Comparison of ENCODE assay signal across 14 cellular contexts in genomic region chr11:86274503-86274902, GRCh38. TPM values are rescaled to one million over a fixed set of nuclear protein-coding genes. Genes with fewer than 3 reads are reported as not detected.
DNase-seq lines count a peak whose midpoint lies in the region; ATAC-seq and TF ChIP-seq lines count a peak whose summit lies in the region.
"Had no signal": no experiment of that assay in that cellular context is flagged by ENCODE, and none has a peak within 500 bp of the region (broad histone marks: within the 10 kb centered on the region; RNA-seq: fewer than 3 reads in every experiment).

No MANE protein-coding gene starts in this region.

- no peak overlapping the region for H2BK12ac ChIP-seq in neuronal stem cell (ENCODE audit: low read length)

- H3K14ac ChIP-seq in neuronal stem cell (ENCODE audit: low read length): no peak overlapping the region

- H3K9ac ChIP-seq in neuronal stem cell (ENCODE audit: low read depth, low read length, poor library complexity): no peak overlapping the region
- H3K9ac ChIP-seq: BLaER1 had no signal

- no peak for ATAC-seq in RWPE2 (ENCODE audit: low read depth)
- no peak for ATAC-seq in foreskin keratinocyte
- ATAC-seq: left lobe of liver had no signal

- no peak overlapping the region for H3K4me2 ChIP-seq in neuronal stem cell (ENCODE audit: insufficient read depth, low read length, poor library complexity, severe bottlenecking)
- H3K4me2 ChIP-seq: BLaER1 had no signal

- TF ChIP-seq CTCF in 22Rv1 (IDR thresholded peaks at IDR 0.05) (peak; percentile 55), GM12865 (IDR thresholded peaks at IDR 0.05; ENCODE audit: insufficient read depth, low read depth, low read length, missing control alignments) (peak; percentile 18), RWPE2 (IDR thresholded peaks at IDR 0.05; ENCODE audit: poor library complexity, severe bottlenecking) (peak; percentile 28), foreskin keratinocyte (conservative IDR thresholded peaks at IDR 0.05) (peak; percentile 33)

- no peak overlapping the region for H2AK5ac ChIP-seq in neuronal stem cell (ENCODE audit: low read depth, low read length)

- no peak overlapping the region for H3K23ac ChIP-seq in neuronal stem cell (ENCODE audit: low read depth, low read length, poor library complexity)

- H2BK5ac ChIP-seq in neuronal stem cell (ENCODE audit: low read length): no peak overlapping the region

- H3K27ac ChIP-seq in 22Rv1: no peak overlapping the region
- H3K27ac ChIP-seq in RWPE2 (ENCODE audit: poor library complexity, severe bottlenecking): no peak overlapping the region
- H3K27ac ChIP-seq in foreskin keratinocyte: no peak overlapping the region
- no peak overlapping the region for H3K27ac ChIP-seq in neuronal stem cell (replicated peaks; ENCODE audit: low read length)
- H3K27ac ChIP-seq: BLaER1 had no signal

- H2BK15ac ChIP-seq in neuronal stem cell (ENCODE audit: low read length): no peak overlapping the region

- no peak overlapping the region for H2BK120ac ChIP-seq in neuronal stem cell (ENCODE audit: low read depth, low read length)

- no peak overlapping the region for H3K4ac ChIP-seq in neuronal stem cell (ENCODE audit: low read length)

- no CpG with 5 or more reads among the region's 6 CpGs for WGBS in neuronal stem cell (ENCODE audit: extremely low coverage in 2 of 2, insufficient read length in 2 of 2, insufficient replicate concordance in 1 of 2), 2 donors

- H3K9me3 ChIP-seq in RWPE2 (ENCODE audit: severe bottlenecking): no peaks in the 10 kb centered on the region
- peaks cover 0 to 4% of the 10 kb centered on the region in 2 donors for H3K9me3 ChIP-seq in neuronal stem cell (replicated peaks in 1 of 2; ENCODE audit: control insufficient read depth in 2 of 2, insufficient read depth in 1 of 2, low read depth in 1 of 2, low read length in 2 of 2)

- H3K27me3 ChIP-seq in RWPE2 (ENCODE audit: insufficient read depth, poor library complexity, severe bottlenecking): no peaks in the 10 kb centered on the region
- H3K27me3 ChIP-seq in foreskin keratinocyte: no peaks in the 10 kb centered on the region
- no peaks in the 10 kb centered on the region for H3K27me3 ChIP-seq in neuronal stem cell (ENCODE audit: control insufficient read depth in 3 of 3, insufficient read depth in 3 of 3, low read depth in 1 of 3, low read length in 3 of 3)
- H3K27me3 ChIP-seq: BLaER1 had no signal

- no peak overlapping the region for H4K91ac ChIP-seq in neuronal stem cell (ENCODE audit: low read depth, low read length, poor library complexity)

- H3K4me1 ChIP-seq in RWPE2 (ENCODE audit: insufficient read depth, poor library complexity, severe bottlenecking): no peaks in the 10 kb centered on the region
- no peaks in the 10 kb centered on the region for H3K4me1 ChIP-seq in foreskin keratinocyte
- H3K4me1 ChIP-seq in neuronal stem cell (ENCODE audit: control insufficient read depth in 2 of 2, insufficient read depth in 1 of 2, low read depth in 1 of 2, low read length in 2 of 2): no peaks in the 10 kb centered on the region
- H3K4me1 ChIP-seq: BLaER1 had no signal

- no peak overlapping the region for H3K18ac ChIP-seq in neuronal stem cell (ENCODE audit: low read length)

- H2AFZ ChIP-seq in neuronal stem cell (ENCODE audit: low read length): no peak overlapping the region

- H3K4me3 ChIP-seq in GM12865 (ENCODE audit: low read depth, low read length) (no peak overlapping the region), RWPE2 (ENCODE audit: severe bottlenecking) (no peak overlapping the region), neuronal stem cell (ENCODE audit: low read length in 2 of 2) (no peak overlapping the region)
- H3K4me3 ChIP-seq: BLaER1 had no signal

- peaks cover 66% of the 10 kb centered on the region for H3K36me3 ChIP-seq in RWPE2 (ENCODE audit: low read depth)
- peaks cover 7 to 90% of the 10 kb centered on the region in 2 donors for H3K36me3 ChIP-seq in neuronal stem cell (replicated peaks in 1 of 2; ENCODE audit: control insufficient read depth in 2 of 2, insufficient read depth in 2 of 2, low read length in 2 of 2)

- no peak overlapping the region for H4K8ac ChIP-seq in neuronal stem cell (ENCODE audit: low read depth, low read length)

- no peaks in the 10 kb centered on the region for H3K79me1 ChIP-seq in neuronal stem cell (ENCODE audit: low read depth, low read length)

- no peak for DNase-seq in GM12865 (ENCODE audit: low read depth)
- no peak for DNase-seq in RWPE2 (ENCODE audit: low spot score)
- DNase-seq in foreskin keratinocyte: no peak
- DNase-seq in nucleus accumbens (lab: John Stamatoyannopoulos, UW): no peak
- DNase-seq in stimulated activated naive CD4-positive, alpha-beta T cell treated with Interleukin-2 at 50 U/mL for 16 hours (lab: John Stamatoyannopoulos, UW): no peak
- DNase-seq in neuronal stem cell (ENCODE audit: low spot score): no peak
- DNase-seq in NCI-H2196 treated with DMSO at 0.1 percent for 48 hours (lab: John Stamatoyannopoulos, UW; ENCODE audit: unreplicated experiment): no peak
- DNase-seq: central memory CD4-positive, alpha-beta T cell; foreskin fibroblast; NCI-H1417 treated with DMSO at 0.1 percent for 48 hours; stimulated activated CD4-positive, alpha-beta T cell treated with anti-CD3 and anti-CD28 coated beads, Interleukin-2, amount 100 ng/mL, for 24 hours had no signal

RNA-seq across cellular contexts. Expression of gene HIKESHI, which starts 27.5 kb away (rescaled TPM):
- total RNA-seq in foreskin keratinocyte: 54.4 and 55.9 TPM in 2 replicates
- 66.5 and 75.4 TPM in 2 replicates for polyA plus RNA-seq in foreskin keratinocyte
- polyA plus RNA-seq in neuronal stem cell (2013, experiment 1 of 2): 92.9 TPM
- 91.9 TPM for polyA plus RNA-seq in neuronal stem cell (2013, experiment 2 of 2)

RNA-seq across cellular contexts. Expression of gene EED, which starts 29.9 kb away (rescaled TPM):
- total RNA-seq in foreskin keratinocyte: 26.0 and 29.4 TPM in 2 replicates
- 19.2 and 22.3 TPM in 2 replicates for polyA plus RNA-seq in foreskin keratinocyte
- 27.9 TPM for polyA plus RNA-seq in neuronal stem cell (2013, experiment 1 of 2)
- 28.0 TPM for polyA plus RNA-seq in neuronal stem cell (2013, experiment 2 of 2)
